In the genomic region with DNA sequence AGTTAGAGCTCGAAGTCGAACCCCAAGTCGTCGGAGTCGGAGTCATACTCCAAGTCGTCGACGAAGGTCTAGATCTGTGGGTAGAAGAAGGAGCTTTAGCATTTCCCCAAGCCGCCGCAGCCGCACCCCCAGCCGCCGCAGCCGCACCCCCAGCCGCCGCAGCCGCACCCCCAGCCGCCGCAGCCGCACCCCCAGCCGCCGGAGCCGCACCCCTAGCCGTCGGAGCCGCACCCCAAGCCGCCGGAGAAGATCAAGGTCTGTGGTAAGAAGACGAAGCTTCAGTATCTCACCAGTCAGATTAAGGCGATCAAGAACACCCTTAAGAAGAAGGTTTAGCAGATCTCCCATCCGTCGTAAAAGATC, we compare ENCODE assay signal across 1 cellular context.
TF ChIP-seq lines count a peak whose summit lies in the region.

No MANE protein-coding gene starts in this region.

TF ChIP-seq in SK-N-SH, 30 proteins besides CTCF, POLR2A, EP300 and RAD21:
- TF ChIP-seq USF2 (IDR thresholded peaks at IDR 0.05; ENCODE audit: borderline replicate concordance, low read depth, low read length) (no peak), ELF1 (IDR thresholded peaks at IDR 0.05) (no peak), REST (IDR thresholded peaks at IDR 0.05; ENCODE audit: low read depth, low read length) (no peak), FOXJ3 (CRISPR knock-in tag; IDR thresholded peaks at IDR 0.05) (no peak), RCOR1 (IDR thresholded peaks at IDR 0.05; ENCODE audit: low read length) (no peak), GABPA (IDR thresholded peaks at IDR 0.05; ENCODE audit: low read depth) (no peak), YY1 (IDR thresholded peaks at IDR 0.05; ENCODE audit: low read depth) (no peak), NFIC (IDR thresholded peaks at IDR 0.05; ENCODE audit: borderline replicate concordance) (no peak), RFX5 (IDR thresholded peaks at IDR 0.05; ENCODE audit: low read length) (no peak)
- TF ChIP-seq, protein P1, sequence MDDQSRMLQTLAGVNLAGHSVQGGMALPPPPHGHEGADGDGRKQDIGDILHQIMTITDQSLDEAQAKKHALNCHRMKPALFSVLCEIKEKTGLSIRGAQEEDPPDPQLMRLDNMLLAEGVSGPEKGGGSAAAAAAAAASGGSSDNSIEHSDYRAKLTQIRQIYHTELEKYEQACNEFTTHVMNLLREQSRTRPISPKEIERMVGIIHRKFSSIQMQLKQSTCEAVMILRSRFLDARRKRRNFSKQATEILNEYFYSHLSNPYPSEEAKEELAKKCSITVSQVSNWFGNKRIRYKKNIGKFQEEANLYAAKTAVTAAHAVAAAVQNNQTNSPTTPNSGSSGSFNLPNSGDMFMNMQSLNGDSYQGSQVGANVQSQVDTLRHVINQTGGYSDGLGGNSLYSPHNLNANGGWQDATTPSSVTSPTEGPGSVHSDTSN (IDR thresholded peaks at IDR 0.05) = no peak
